In the genomic region with DNA sequence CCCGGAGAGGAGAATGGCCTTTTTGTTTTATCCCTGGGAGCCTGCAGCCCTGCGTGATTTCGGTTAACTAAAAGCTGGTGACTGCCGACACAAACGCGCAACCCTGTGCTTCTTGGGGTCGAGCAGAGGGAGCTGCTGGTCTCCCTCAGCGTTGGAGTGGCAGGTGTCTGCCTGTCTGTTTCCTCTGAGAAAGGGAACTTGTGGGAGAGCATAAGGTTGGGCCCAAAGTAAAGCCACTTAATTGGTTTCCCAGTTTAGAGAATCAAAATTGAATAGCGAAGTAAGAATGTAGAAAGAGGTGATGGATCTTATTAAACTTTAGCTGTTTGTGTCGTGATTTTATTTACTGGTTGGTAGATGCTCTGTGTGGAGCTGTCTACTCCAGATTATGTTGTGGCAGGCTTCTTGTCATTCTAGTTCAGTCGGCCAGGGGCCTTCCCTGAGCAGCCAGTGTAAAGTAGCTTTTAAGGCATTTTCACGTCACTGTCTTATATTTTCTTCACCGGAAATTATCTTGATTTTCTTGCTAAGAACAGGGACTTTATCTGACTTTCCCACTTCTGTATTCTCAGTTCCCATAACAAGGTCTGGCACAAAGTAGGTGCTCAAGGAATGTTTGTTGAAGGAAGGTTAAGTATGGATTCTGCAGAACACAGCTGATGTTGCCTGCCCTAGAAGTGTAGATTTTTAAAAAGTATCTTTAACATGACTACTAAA, we compare ENCODE assay signal across 8 cellular contexts. TPM values are rescaled to one million over a fixed set of nuclear protein-coding genes. Genes with fewer than 3 reads are reported as not detected.
DNase-seq lines count a peak whose midpoint lies in the region; ATAC-seq and TF ChIP-seq lines count a peak whose summit lies in the region.

No MANE protein-coding gene starts in this region.

- peak overlapping the region; percentile 87 for H3K4me3 ChIP-seq in fibroblast of pulmonary artery (replicated peaks; ENCODE audit: low read depth, low read length)

- intact Hi-C loops in activated CD4-positive, alpha-beta T cell treated with anti-CD3 and anti-CD28 coated beads for 36 hours (cut with DNase I, micrococcal nuclease), result loop anchor here (1.0 to 5.0 kb wide), 15 partner anchors 37 to 1697 kb away; a partner anchor contains a TSS

- H3K9me3 ChIP-seq in T-helper 17 cell (ENCODE audit: control insufficient read depth, low read length, poor library complexity, severe bottlenecking), result no peaks in the 10 kb centered on the region

- peaks cover 45% of the 10 kb centered on the region for H3K36me3 Mint-ChIP-seq in activated CD4-positive, alpha-beta T cell treated with anti-CD3 and anti-CD28 coated beads for 36 hours (ENCODE audit: low read depth)
- H3K36me3 Mint-ChIP-seq in T-helper 17 cell (ENCODE audit: low read depth) (peaks cover 5% of the 10 kb centered on the region), progenitor cell of endocrine pancreas (ENCODE audit: insufficient read depth) (peaks cover 17% of the 10 kb centered on the region)

- no peaks in the 10 kb centered on the region for H3K9me3 Mint-ChIP-seq in activated CD4-positive, alpha-beta T cell treated with anti-CD3 and anti-CD28 coated beads for 36 hours (ENCODE audit: low read depth)
- H3K9me3 Mint-ChIP-seq in progenitor cell of endocrine pancreas (ENCODE audit: low read depth), result no peaks in the 10 kb centered on the region

- no peak for ATAC-seq in activated CD4-positive, alpha-beta T cell treated with anti-CD3 and anti-CD28 coated beads for 36 hours
- ATAC-seq in HG02943 (IDR thresholded peaks at IDR 0.05; ENCODE audit: low read depth, unreplicated experiment) (peak; percentile 10), T-helper 17 cell (peak; percentile 16)

- peak; percentile 24 for DNase-seq in activated CD4-positive, alpha-beta T cell treated with anti-CD3 and anti-CD28 coated beads for 36 hours
- DNase-seq in activated CD4-positive, alpha-beta T cell treated with anti-CD3 and anti-CD28 coated beads for 1 hour, result no peak
- DNase-seq in T-helper 17 cell (no peak), fibroblast of pulmonary artery (ENCODE audit: low read depth) (peak; percentile 17), progenitor cell of endocrine pancreas (ENCODE audit: low spot score, unreplicated experiment) (no peak), LoVo (ENCODE audit: low spot score) (no peak)
- DNase-seq in stimulated activated CD4-positive, alpha-beta T cell treated with anti-CD3 and anti-CD28 coated beads, Interleukin-1b, Interleukin-23, amount 100 ng/mL, for 48 hours, result no peak

- H3K4me3 Mint-ChIP-seq in activated CD4-positive, alpha-beta T cell treated with anti-CD3 and anti-CD28 coated beads for 36 hours, result peak overlapping the region; percentile 93
- H3K4me3 Mint-ChIP-seq in T-helper 17 cell, result peak overlapping the region; percentile 91
- peak overlapping the region; percentile 90 for H3K4me3 Mint-ChIP-seq in progenitor cell of endocrine pancreas (ENCODE audit: low read depth)

- POLR2A ChIA-PET in activated CD4-positive, alpha-beta T cell treated with anti-CD3 and anti-CD28 coated beads for 36 hours (lab: Charles Lee), result interaction anchor here (0.7 to 1.5 kb wide), 3 partner anchors 36 to 269 kb away, joined by 3 to 5 read pairs (median 3); no protein-coding TSS in a partner anchor

- H3K4me1 Mint-ChIP-seq in activated CD4-positive, alpha-beta T cell treated with anti-CD3 and anti-CD28 coated beads for 36 hours, result peaks cover 40% of the 10 kb centered on the region
- peaks cover 23% of the 10 kb centered on the region for H3K4me1 Mint-ChIP-seq in T-helper 17 cell
- H3K4me1 Mint-ChIP-seq in progenitor cell of endocrine pancreas (ENCODE audit: low read depth), result peaks cover 12% of the 10 kb centered on the region

- H3K27ac Mint-ChIP-seq in activated CD4-positive, alpha-beta T cell treated with anti-CD3 and anti-CD28 coated beads for 36 hours, result peak overlapping the region; percentile 96
- peak overlapping the region; percentile 97 for H3K27ac Mint-ChIP-seq in T-helper 17 cell
- peak overlapping the region; percentile 100 for H3K27ac Mint-ChIP-seq in progenitor cell of endocrine pancreas

- CTCF ChIA-PET in activated CD4-positive, alpha-beta T cell treated with anti-CD3 and anti-CD28 coated beads for 36 hours (lab: Charles Lee), result interaction anchor here (0.6 to 2.5 kb wide), 10 partner anchors 8 to 268 kb away, joined by 3 to 13 read pairs (median 3); a partner anchor contains a TSS

- no peaks in the 10 kb centered on the region for H3K27me3 Mint-ChIP-seq in activated CD4-positive, alpha-beta T cell treated with anti-CD3 and anti-CD28 coated beads for 36 hours
- H3K27me3 Mint-ChIP-seq in T-helper 17 cell, result no peaks in the 10 kb centered on the region
- no peaks in the 10 kb centered on the region for H3K27me3 Mint-ChIP-seq in progenitor cell of endocrine pancreas

- TF ChIP-seq CTCF in fibroblast of pulmonary artery (IDR thresholded peaks at IDR 0.05; ENCODE audit: low read length, missing control alignments) (no peak), progenitor cell of endocrine pancreas (IDR thresholded peaks at IDR 0.05; ENCODE audit: unreplicated experiment) (no peak)

RNA-seq across cellular contexts. Expression of a gene that starts 0.7 kb away (rescaled TPM):
- total RNA-seq in activated CD4-positive, alpha-beta T cell treated with anti-CD3 and anti-CD28 coated beads for 36 hours, result 10 to 100 TPM; 34.3 to 36.3 TPM
- total RNA-seq in T-helper 17 cell (10 to 100 TPM; 19.1 to 24.4 TPM), progenitor cell of endocrine pancreas (21.8 and 24.6 TPM in 2 replicates)

RNA-seq across cellular contexts. Expression of a gene that starts 20.4 kb away (rescaled TPM):
- not detected for total RNA-seq in activated CD4-positive, alpha-beta T cell treated with anti-CD3 and anti-CD28 coated beads for 36 hours
- total RNA-seq in T-helper 17 cell (under 1 TPM in 1 of 2 donors, not detected in 1; 0.34 TPM), progenitor cell of endocrine pancreas (not detected in 2 replicates)

Comparison
In these comparisons a context has a peak if more than half of its experiments do, and no peak if none do; other contexts are left out.
1. DNase-seq: peak in activated CD4-positive, alpha-beta T cell treated with anti-CD3 and anti-CD28 coated beads for 36 hours (single experiment) and fibroblast of pulmonary artery (single experiment); none in activated CD4-positive, alpha-beta T cell treated with anti-CD3 and anti-CD28 coated beads for 1 hour (single experiment), T-helper 17 cell (0 of 3), progenitor cell of endocrine pancreas (single experiment), LoVo (single experiment) and stimulated activated CD4-positive, alpha-beta T cell treated with anti-CD3 and anti-CD28 coated beads, Interleukin-1b, Interleukin-23, amount 100 ng/mL, for 48 hours (single experiment).
2. Peak in every context shown above with its lines, with median percentiles within 50 percentile points of each other: H3K27ac Mint-ChIP-seq and H3K4me3 Mint-ChIP-seq.